Comparison of ENCODE assay signal across 1 cellular context in the genomic region with DNA sequence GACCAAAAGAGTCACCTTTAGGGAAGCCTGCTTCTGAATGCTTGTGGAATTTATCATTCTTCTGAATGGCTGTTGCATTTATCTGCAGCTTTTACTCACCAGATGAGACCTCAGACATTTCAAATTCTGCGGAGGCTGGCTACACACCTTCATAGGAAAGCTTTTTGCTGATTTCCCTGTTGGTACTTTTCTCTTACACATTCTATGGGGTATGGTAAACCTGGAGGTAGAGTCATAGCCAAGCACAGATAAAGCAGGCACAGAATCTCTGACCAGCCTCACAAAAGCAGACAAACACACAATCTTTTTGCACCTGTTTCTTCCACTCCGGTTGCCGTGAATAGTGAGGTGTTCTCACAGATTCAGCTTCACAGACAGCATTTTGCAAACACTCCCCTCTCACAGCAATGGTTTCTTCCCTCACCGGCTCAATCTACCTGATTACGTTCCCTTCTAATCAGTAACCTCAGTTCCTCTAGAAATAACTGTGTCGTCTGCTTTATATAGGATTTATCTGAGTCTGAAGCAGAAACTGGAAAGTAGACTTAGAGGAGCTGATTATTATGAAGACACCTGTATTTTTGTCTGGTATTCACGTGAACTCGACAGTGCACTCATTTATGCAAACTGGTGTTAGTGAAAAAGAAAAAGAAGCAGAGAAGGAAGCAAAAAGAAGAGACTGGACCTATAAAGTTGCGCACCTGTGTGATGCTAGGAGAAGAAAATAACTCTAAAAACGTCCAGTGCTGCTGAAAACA.
TF ChIP-seq lines count a peak whose summit lies in the region.

No MANE protein-coding gene starts in this region.

TF ChIP-seq in HepG2, 621 proteins besides CTCF, POLR2A, EP300 and RAD21 (continued from another document):
- TF ChIP-seq, protein P1, sequence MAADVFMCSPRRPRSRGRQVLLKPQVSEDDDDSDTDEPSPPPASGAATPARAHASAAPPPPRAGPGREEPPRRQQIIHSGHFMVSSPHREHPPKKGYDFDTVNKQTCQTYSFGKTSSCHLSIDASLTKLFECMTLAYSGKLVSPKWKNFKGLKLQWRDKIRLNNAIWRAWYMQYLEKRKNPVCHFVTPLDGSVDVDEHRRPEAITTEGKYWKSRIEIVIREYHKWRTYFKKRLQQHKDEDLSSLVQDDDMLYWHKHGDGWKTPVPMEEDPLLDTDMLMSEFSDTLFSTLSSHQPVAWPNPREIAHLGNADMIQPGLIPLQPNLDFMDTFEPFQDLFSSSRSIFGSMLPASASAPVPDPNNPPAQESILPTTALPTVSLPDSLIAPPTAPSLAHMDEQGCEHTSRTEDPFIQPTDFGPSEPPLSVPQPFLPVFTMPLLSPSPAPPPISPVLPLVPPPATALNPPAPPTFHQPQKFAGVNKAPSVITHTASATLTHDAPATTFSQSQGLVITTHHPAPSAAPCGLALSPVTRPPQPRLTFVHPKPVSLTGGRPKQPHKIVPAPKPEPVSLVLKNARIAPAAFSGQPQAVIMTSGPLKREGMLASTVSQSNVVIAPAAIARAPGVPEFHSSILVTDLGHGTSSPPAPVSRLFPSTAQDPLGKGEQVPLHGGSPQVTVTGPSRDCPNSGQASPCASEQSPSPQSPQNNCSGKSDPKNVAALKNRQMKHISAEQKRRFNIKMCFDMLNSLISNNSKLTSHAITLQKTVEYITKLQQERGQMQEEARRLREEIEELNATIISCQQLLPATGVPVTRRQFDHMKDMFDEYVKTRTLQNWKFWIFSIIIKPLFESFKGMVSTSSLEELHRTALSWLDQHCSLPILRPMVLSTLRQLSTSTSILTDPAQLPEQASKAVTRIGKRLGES (CRISPR knock-in tag; IDR thresholded peaks at IDR 0.05; ENCODE audit: borderline replicate concordance), result no peak
- no peak for TF ChIP-seq KLF13 (CRISPR knock-in tag; IDR thresholded peaks at IDR 0.05)
- TF ChIP-seq ATF1 (CRISPR knock-in tag; IDR thresholded peaks at IDR 0.05), result no peak
- no peak for TF ChIP-seq ZNF761 (CRISPR knock-in tag; conservative IDR thresholded peaks at IDR 0.05)
- no peak for TF ChIP-seq SNRNP70 (IDR thresholded peaks at IDR 0.05; ENCODE audit: low read depth, low read length)
- no peak for TF ChIP-seq MNT (IDR thresholded peaks at IDR 0.05)
TF ChIP-seq in HepG2: peak in this region for 0.
